12 cellular contexts compared by ENCODE assay signal in genomic region chr13:70964124-70964523, GRCh38.
DNase-seq lines count a peak whose midpoint lies in the region; ATAC-seq, FAIRE-seq and TF ChIP-seq lines count a peak whose summit lies in the region.
"Had no signal": no experiment of that assay in that cellular context is flagged by ENCODE, and none has a peak within 500 bp of the region (broad histone marks: within the 10 kb centered on the region; RNA-seq: fewer than 3 reads in every experiment).

No MANE protein-coding gene starts in this region.

- DNase-seq in NOMO-1 treated with DMSO at 0.1 percent for 48 hours (lab: John Stamatoyannopoulos, UW; ENCODE audit: unreplicated experiment), result peak; percentile 14
- DNase-seq in NOMO-1 treated with dmso at 0.1 percent for 144 hours (lab: John Stamatoyannopoulos, UW; ENCODE audit: unreplicated experiment), result no peak
- DNase-seq in NCI-H446 treated with DMSO at 0.1 percent for 48 hours (lab: John Stamatoyannopoulos, UW), result peak; percentile 38
- peak; percentile 3 for DNase-seq in bronchial epithelial cell (ENCODE audit: low read depth)
- DNase-seq in urothelium cell line (ENCODE audit: low spot score), result peak; percentile 1
- no peak for DNase-seq in DMS79 (lab: John Stamatoyannopoulos, UW)
- DNase-seq: activated gamma-delta T cell, HCEC 1CT, kidney had no signal

- no peak overlapping the region for H3K4me3 ChIP-seq in bronchial epithelial cell (ENCODE audit: low read depth, low read length)

- H3K36me3 ChIP-seq in bronchial epithelial cell (ENCODE audit: control insufficient read depth, insufficient read depth, low read length), result no peaks in the 10 kb centered on the region

- no peak for FAIRE-seq in bronchial epithelial cell (lab: Jason Lieb, UNC)
- FAIRE-seq in urothelium cell line (lab: Jason Lieb, UNC), result no peak
- FAIRE-seq: TTC549 had no signal

- ATAC-seq in GM18511 (IDR thresholded peaks at IDR 0.05; ENCODE audit: unreplicated experiment) (no peak), GM21619 (IDR thresholded peaks at IDR 0.05; ENCODE audit: unreplicated experiment) (no peak)

- TF ChIP-seq CTCF in bronchial epithelial cell (IDR thresholded peaks at IDR 0.05; ENCODE audit: insufficient read depth, low read length, severe bottlenecking), result peak; percentile 30

- H3K27me3 ChIP-seq in bronchial epithelial cell (ENCODE audit: control insufficient read depth, insufficient read depth, low read length), result no peaks in the 10 kb centered on the region

Comparison
In these comparisons a context has a peak if more than half of its experiments do, and no peak if none do; other contexts are left out.
1. DNase-seq: peak in NOMO-1 treated with DMSO at 0.1 percent for 48 hours (single experiment), NCI-H446 treated with DMSO at 0.1 percent for 48 hours (single experiment), bronchial epithelial cell (single experiment) and urothelium cell line (single experiment); none in NOMO-1 treated with dmso at 0.1 percent for 144 hours (single experiment) and DMS79 (single experiment).